Comparison of ENCODE assay signal across 8 cellular contexts in the genomic region with DNA sequence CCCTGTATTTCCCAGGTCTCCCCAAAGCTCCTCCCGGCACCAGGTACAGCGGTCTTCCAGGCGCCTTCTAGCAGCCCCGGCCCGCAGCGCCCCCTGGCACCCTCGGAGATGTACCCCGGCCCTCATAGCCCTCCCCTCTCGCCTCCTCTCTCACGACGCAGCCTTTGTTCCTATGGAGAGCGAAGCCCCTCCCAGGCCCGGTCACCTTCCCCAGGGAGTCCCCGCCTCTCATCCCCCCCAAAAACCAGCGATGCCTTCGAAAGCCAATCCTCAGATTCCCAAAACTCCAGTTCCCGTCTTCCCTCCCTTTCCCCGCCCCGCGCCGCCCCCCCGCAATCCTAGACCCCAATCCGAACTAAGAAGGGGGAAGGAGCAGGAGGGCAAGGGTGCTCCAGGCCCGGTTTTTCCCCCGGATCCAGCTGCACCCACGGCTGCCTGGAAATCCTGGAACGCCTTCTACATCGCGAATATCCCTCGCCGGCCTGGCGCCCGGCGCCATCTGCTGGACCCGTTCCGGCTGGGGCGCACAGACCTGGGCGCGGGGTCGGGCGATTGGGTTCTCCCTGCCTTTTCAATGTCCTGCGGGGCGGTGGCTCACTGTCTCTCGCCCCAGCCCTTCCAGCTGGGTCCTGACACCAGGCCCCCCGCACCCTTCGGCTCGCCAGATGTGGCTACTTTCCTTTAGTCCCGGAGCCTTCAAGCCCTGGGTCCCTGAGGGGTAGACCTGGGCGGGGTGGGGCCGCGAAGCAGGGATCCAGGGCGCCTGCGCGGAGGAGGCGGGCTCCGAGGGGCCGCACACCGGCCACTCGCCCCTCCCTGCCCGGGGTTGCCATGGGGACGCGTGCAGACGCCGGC. TPM values are rescaled to one million over a fixed set of nuclear protein-coding genes. Genes with fewer than 3 reads are reported as not detected.
DNase-seq lines count a peak whose midpoint lies in the region; ATAC-seq and TF ChIP-seq lines count a peak whose summit lies in the region.

Gene DNAH2, plus strand, starts transcription at position 844 of the 855 bp plus-strand sequence. CDS start 1,991 bp downstream, outside the sequence.

- peaks cover 8 to 27% (median 17%) of the 10 kb centered on the region in 3 donors for H3K4me1 Mint-ChIP-seq in CD8-positive, alpha-beta memory T cell
- peaks cover 24% of the 10 kb centered on the region for H3K4me1 Mint-ChIP-seq in activated naive CD4-positive, alpha-beta T cell treated with anti-CD3 and anti-CD28 coated beads, Interleukin-2, amount 50 U/mL, for 24 hours
- peaks cover 52% of the 10 kb centered on the region for H3K4me1 Mint-ChIP-seq in neural crest cell

- intact Hi-C loops in transverse colon (cut with DNase I; ENCODE audit: low total_unique reads): no loop called here

- H3K27me3 Mint-ChIP-seq in CD8-positive, alpha-beta memory T cell: peaks cover 59 to 74% of the 10 kb centered on the region in 2 donors
- H3K27me3 Mint-ChIP-seq in activated naive CD4-positive, alpha-beta T cell treated with anti-CD3 and anti-CD28 coated beads, Interleukin-2, amount 50 U/mL, for 24 hours: peaks cover 43% of the 10 kb centered on the region
- H3K27me3 Mint-ChIP-seq in neural crest cell (ENCODE audit: low read depth): peaks cover 50% of the 10 kb centered on the region

- peak in 1 of 5 donors; percentile 17 for DNase-seq in CD8-positive, alpha-beta memory T cell
- DNase-seq in HK-2 (ENCODE audit: unreplicated experiment) (peak; percentile 82), NCI-H82 treated with DMSO at 0.1 percent for 48 hours (lab: John Stamatoyannopoulos, UW; ENCODE audit: unreplicated experiment) (peak; percentile 98), germinal center (ENCODE audit: low spot score) (peak; percentile 60), neural crest cell (ENCODE audit: low read depth, low spot score) (peak; percentile 87), transverse colon (peak; percentile 78)

- POLR2A ChIA-PET in CD8-positive, alpha-beta memory T cell (lab: Charles Lee): no interaction called here

- H3K4me3 ChIP-seq in CD8-positive, alpha-beta memory T cell (ENCODE audit: low read length): peak within 1 kb of the TSS; percentile 32
- H3K4me3 ChIP-seq in transverse colon: peak within 1 kb of the TSS; percentile 33 to 46 (median 42)

- no peaks in the 10 kb centered on the region for H3K9me3 ChIP-seq in CD8-positive, alpha-beta memory T cell (ENCODE audit: low read length)
- H3K9me3 ChIP-seq in transverse colon: no peaks in the 10 kb centered on the region

- peak within 1 kb of the TSS; percentile 19 to 80 (median 63) for H3K4me3 Mint-ChIP-seq in CD8-positive, alpha-beta memory T cell
- H3K4me3 Mint-ChIP-seq in activated naive CD4-positive, alpha-beta T cell treated with anti-CD3 and anti-CD28 coated beads, Interleukin-2, amount 50 U/mL, for 24 hours: peak within 1 kb of the TSS; percentile 84
- H3K4me3 Mint-ChIP-seq in neural crest cell: peak within 1 kb of the TSS; percentile 91

- H3K27me3 ChIP-seq in CD8-positive, alpha-beta memory T cell (ENCODE audit: insufficient read depth, low read length, poor library complexity, severe bottlenecking): peaks cover 39% of the 10 kb centered on the region
- H3K27me3 ChIP-seq in transverse colon: peaks cover 60% of the 10 kb centered on the region

- CTCF ChIA-PET in CD8-positive, alpha-beta memory T cell (lab: Charles Lee): interaction anchor here (0.6 to 1.6 kb wide), 3 partner anchors 29 to 389 kb away, joined by 3 to 4 read pairs (median 3); partner anchors contain the start of gene WRAP53

- peaks cover 0 to 2% (median 0%) of the 10 kb centered on the region in 5 donors for H3K9me3 Mint-ChIP-seq in CD8-positive, alpha-beta memory T cell
- no peaks in the 10 kb centered on the region for H3K9me3 Mint-ChIP-seq in activated naive CD4-positive, alpha-beta T cell treated with anti-CD3 and anti-CD28 coated beads, Interleukin-2, amount 50 U/mL, for 24 hours
- H3K9me3 Mint-ChIP-seq in neural crest cell: no peaks in the 10 kb centered on the region

- TF ChIP-seq POLR2A in transverse colon (IDR thresholded peaks at IDR 0.05): no peak

- WGBS in transverse colon (ENCODE audit: low coverage in 1 of 2), 2 donors: 0 to 1% methylated on average over 7 to 57 of the region's 64 CpGs

- H3K4me1 ChIP-seq in CD8-positive, alpha-beta memory T cell (ENCODE audit: insufficient read depth, low read length): peaks cover 8% of the 10 kb centered on the region
- H3K4me1 ChIP-seq in transverse colon: peaks cover 9 to 23% (median 18%) of the 10 kb centered on the region in 4 donors

- no peaks in the 10 kb centered on the region for H3K36me3 Mint-ChIP-seq in CD8-positive, alpha-beta memory T cell
- no peaks in the 10 kb centered on the region for H3K36me3 Mint-ChIP-seq in activated naive CD4-positive, alpha-beta T cell treated with anti-CD3 and anti-CD28 coated beads, Interleukin-2, amount 50 U/mL, for 24 hours
- no peaks in the 10 kb centered on the region for H3K36me3 Mint-ChIP-seq in neural crest cell (ENCODE audit: low read depth)

- in situ Hi-C loops in transverse colon (cut with MboI; ENCODE audit: low pct_ligation_motif_present in 1 of 4, low pct_unique_long_range_greater_than_20kb in 1 of 4, low sequenced_read_pairs in 3 of 4): no loop called here

- no peak for ATAC-seq in GM18909 (IDR thresholded peaks at IDR 0.05; ENCODE audit: poor library complexity, unreplicated experiment)

- H3K27ac Mint-ChIP-seq in CD8-positive, alpha-beta memory T cell: no peak within 1 kb of the TSS
- no peak within 1 kb of the TSS for H3K27ac Mint-ChIP-seq in activated naive CD4-positive, alpha-beta T cell treated with anti-CD3 and anti-CD28 coated beads, Interleukin-2, amount 50 U/mL, for 24 hours
- H3K27ac Mint-ChIP-seq in neural crest cell (ENCODE audit: unreplicated experiment): peak within 1 kb of the TSS; percentile 89

- no peak for TF ChIP-seq EP300 in transverse colon (IDR thresholded peaks at IDR 0.05; ENCODE audit: low read depth)

- no peak within 1 kb of the TSS for H3K27ac ChIP-seq in CD8-positive, alpha-beta memory T cell (ENCODE audit: low read depth, low read length)
- peak within 1 kb of the TSS; percentile 8 to 68 (median 35) for H3K27ac ChIP-seq in transverse colon

- TF ChIP-seq CTCF in neural crest cell (conservative IDR thresholded peaks at IDR 0.05) (peak; percentile 42), transverse colon (IDR thresholded peaks at IDR 0.05) (peak; percentile 17 to 39 (median 33))

- H3K36me3 ChIP-seq in CD8-positive, alpha-beta memory T cell (ENCODE audit: insufficient read depth, low read length): no peaks in the 10 kb centered on the region
- H3K36me3 ChIP-seq in transverse colon: no peaks in the 10 kb centered on the region

RNA-seq across cellular contexts. Expression of gene DNAH2, which starts in this region (rescaled TPM):
- total RNA-seq in CD8-positive, alpha-beta memory T cell: not detected
- not detected for polyA plus RNA-seq in CD8-positive, alpha-beta memory T cell
- total RNA-seq in neural crest cell: 0.16 and 0.27 TPM in 2 replicates
- total RNA-seq in transverse colon: under 1 TPM; under 0.01 to 0.55 (median 0.18) TPM

Comparison
In these comparisons a context has a peak if more than half of its experiments do, and no peak if none do; other contexts are left out.
1. Peak in DNase-seq in neural crest cell; RNA of the gene not detected or under 1 TPM.
2. Peak in DNase-seq, H3K4me3 ChIP-seq and H3K27ac ChIP-seq in transverse colon; RNA of the gene not detected or under 1 TPM.